Comparison of ENCODE assay signal across 31 cellular contexts in genomic region chr5:156918311-156918845, GRCh38. TPM values are rescaled to one million over a fixed set of nuclear protein-coding genes. Genes with fewer than 3 reads are reported as not detected.
DNase-seq lines count a peak whose midpoint lies in the region; ATAC-seq and TF ChIP-seq lines count a peak whose summit lies in the region.
"Had no signal": no experiment of that assay in that cellular context is flagged by ENCODE, and none has a peak within 500 bp of the region (broad histone marks: within the 10 kb centered on the region; RNA-seq: fewer than 3 reads in every experiment).

No MANE protein-coding gene starts in this region.

- H3K36me3 Mint-ChIP-seq in activated CD4-positive, alpha-beta T cell treated with anti-CD3 and anti-CD28 coated beads for 36 hours (ENCODE audit: low read depth) = peaks cover 12% of the 10 kb centered on the region
- peaks cover 54% of the 10 kb centered on the region for H3K36me3 Mint-ChIP-seq in activated T-helper 1 cell treated with anti-CD3 and anti-CD28 coated beads, Interleukin-12 subunit alpha, Interleukin-12 subunit beta, Interleukin-2, Interleukin-4 antibody, amounts not matched to agents 30 ng/mL and 10 ng/mL and 1 ng/mL, durations not matched to agents 14 hours and 24 hours and 36 hours (ENCODE audit: low read depth)
- H3K36me3 Mint-ChIP-seq in type B pancreatic cell = no peaks in the 10 kb centered on the region

- peaks cover 61% of the 10 kb centered on the region for H3K4me1 Mint-ChIP-seq in activated CD4-positive, alpha-beta T cell treated with anti-CD3 and anti-CD28 coated beads for 36 hours
- H3K4me1 Mint-ChIP-seq in activated T-helper 1 cell treated with anti-CD3 and anti-CD28 coated beads, Interleukin-12 subunit alpha, Interleukin-12 subunit beta, Interleukin-2, Interleukin-4 antibody, amounts not matched to agents 30 ng/mL and 10 ng/mL and 1 ng/mL, durations not matched to agents 14 hours and 24 hours and 36 hours (ENCODE audit: low read depth) = peaks cover 85% of the 10 kb centered on the region
- peaks cover 6% of the 10 kb centered on the region for H3K4me1 Mint-ChIP-seq in type B pancreatic cell (ENCODE audit: unreplicated experiment)

- DNase-seq in activated CD4-positive, alpha-beta T cell treated with anti-CD3 and anti-CD28 coated beads for 36 hours = no peak
- no peak for DNase-seq in activated CD4-positive, alpha-beta T cell treated with anti-CD3 and anti-CD28 coated beads, Interleukin-2, amount 50 U/mL, for 48 hours
- DNase-seq in Daoy (ENCODE audit: low read depth) (peak; percentile 6), kidney glomerular epithelial cell (lab: John Stamatoyannopoulos, UW) (peak; percentile 9), colonic mucosa (no peak), type B pancreatic cell (ENCODE audit: extremely low spot score, unreplicated experiment) (no peak), uterus (no peak)
- DNase-seq in activated T-helper 1 cell treated with anti-CD3 and anti-CD28 coated beads, Interleukin-12 subunit alpha, Interleukin-12 subunit beta, Interleukin-2, Interleukin-4 antibody, amounts not matched to agents 30 ng/mL and 10 ng/mL and 1 ng/mL, durations not matched to agents 14 hours and 24 hours and 36 hours (ENCODE audit: low spot score) = no peak
- DNase-seq: activated CD4-positive, alpha-beta T cell treated with anti-CD3 and anti-CD28 coated beads for 1 hour; activated naive CD4-positive, alpha-beta T cell treated with anti-CD3 and anti-CD28 coated beads, Interleukin-2, amount 50 U/mL, for 16 hours; effector memory CD4-positive, alpha-beta T cell; hippocampal formation; mammary epithelial cell; mucosa of descending colon; NCI-H1105; NCI-H187 treated with DMSO at 0.1 percent for 48 hours; NCI-H226; NCI-H526 treated with DMSO at 0.1 percent for 48 hours; ovary; stimulated activated naive CD4-positive, alpha-beta T cell had no signal

- no peak overlapping the region for H3K4me3 Mint-ChIP-seq in activated CD4-positive, alpha-beta T cell treated with anti-CD3 and anti-CD28 coated beads for 36 hours
- H3K4me3 Mint-ChIP-seq in activated T-helper 1 cell treated with anti-CD3 and anti-CD28 coated beads, Interleukin-12 subunit alpha, Interleukin-12 subunit beta, Interleukin-2, Interleukin-4 antibody, amounts not matched to agents 30 ng/mL and 10 ng/mL and 1 ng/mL, durations not matched to agents 14 hours and 24 hours and 36 hours = peak overlapping the region; percentile 89
- no peak overlapping the region for H3K4me3 Mint-ChIP-seq in type B pancreatic cell

- TF ChIP-seq CTCF in colonic mucosa (IDR thresholded peaks at IDR 0.05) = no peak
- no peak for TF ChIP-seq CTCF in type B pancreatic cell (conservative IDR thresholded peaks at IDR 0.05)
- TF ChIP-seq CTCF in uterus (IDR thresholded peaks at IDR 0.05) = no peak

- H3K4me3 ChIP-seq in colonic mucosa (no peak overlapping the region), uterus (no peak overlapping the region)
- H3K4me3 ChIP-seq: A549, ascending aorta, coronary artery, HAP-1, K562, mucosa of descending colon, ovary, skin epidermis, thoracic aorta had no signal

- no peaks in the 10 kb centered on the region for H3K27me3 ChIP-seq in colonic mucosa
- no peaks in the 10 kb centered on the region for H3K27me3 ChIP-seq in uterus
- H3K27me3 ChIP-seq: ascending aorta, ovary had no signal

- H3K27ac ChIP-seq in colonic mucosa (no peak overlapping the region), uterus (no peak overlapping the region)
- H3K27ac ChIP-seq: A549, ascending aorta, coronary artery, epithelial cell of prostate, ovary, skin epidermis, thoracic aorta had no signal

- peaks cover 2% of the 10 kb centered on the region for H3K9me3 Mint-ChIP-seq in activated CD4-positive, alpha-beta T cell treated with anti-CD3 and anti-CD28 coated beads for 36 hours (ENCODE audit: low read depth)
- no peaks in the 10 kb centered on the region for H3K9me3 Mint-ChIP-seq in activated T-helper 1 cell treated with anti-CD3 and anti-CD28 coated beads, Interleukin-12 subunit alpha, Interleukin-12 subunit beta, Interleukin-2, Interleukin-4 antibody, amounts not matched to agents 30 ng/mL and 10 ng/mL and 1 ng/mL, durations not matched to agents 14 hours and 24 hours and 36 hours
- no peaks in the 10 kb centered on the region for H3K9me3 Mint-ChIP-seq in type B pancreatic cell

- H3K4me1 ChIP-seq in colonic mucosa (no peaks in the 10 kb centered on the region), uterus (no peaks in the 10 kb centered on the region)
- H3K4me1 ChIP-seq: ascending aorta, HAP-1 had no signal

- CTCF ChIA-PET in activated CD4-positive, alpha-beta T cell treated with anti-CD3 and anti-CD28 coated beads for 36 hours (lab: Charles Lee) = interaction anchor here (0.7 kb wide), 1 partner anchor 9 kb away, joined by 3 read pairs; no protein-coding TSS in a partner anchor

- H3K9me3 ChIP-seq in colonic mucosa (no peaks in the 10 kb centered on the region), uterus (no peaks in the 10 kb centered on the region)
- H3K9me3 ChIP-seq: A549, ascending aorta, HAP-1, mucosa of descending colon, ovary, thoracic aorta had no signal

- H3K27ac Mint-ChIP-seq in activated CD4-positive, alpha-beta T cell treated with anti-CD3 and anti-CD28 coated beads for 36 hours = peak overlapping the region; percentile 56
- H3K27ac Mint-ChIP-seq in activated T-helper 1 cell treated with anti-CD3 and anti-CD28 coated beads, Interleukin-12 subunit alpha, Interleukin-12 subunit beta, Interleukin-2, Interleukin-4 antibody, amounts not matched to agents 30 ng/mL and 10 ng/mL and 1 ng/mL, durations not matched to agents 14 hours and 24 hours and 36 hours = peak overlapping the region; percentile 99
- H3K27ac Mint-ChIP-seq in type B pancreatic cell = no peak overlapping the region

- no peak overlapping the region for H3K9ac ChIP-seq in colonic mucosa (ENCODE audit: low read depth in 2 of 2, low read length in 2 of 2)

- ATAC-seq in activated CD4-positive, alpha-beta T cell treated with anti-CD3 and anti-CD28 coated beads for 36 hours = no peak
- ATAC-seq: A549, K562, mucosa of descending colon, Right ventricle myocardium inferior, SK-N-SH treated with all-trans-retinoic acid at 6 μM for 48 hours had no signal

- POLR2A ChIA-PET in activated CD4-positive, alpha-beta T cell treated with anti-CD3 and anti-CD28 coated beads for 36 hours (lab: Charles Lee) = no interaction called here

- H3K27me3 Mint-ChIP-seq in activated CD4-positive, alpha-beta T cell treated with anti-CD3 and anti-CD28 coated beads for 36 hours = no peaks in the 10 kb centered on the region
- H3K27me3 Mint-ChIP-seq in activated T-helper 1 cell treated with anti-CD3 and anti-CD28 coated beads, Interleukin-12 subunit alpha, Interleukin-12 subunit beta, Interleukin-2, Interleukin-4 antibody, amounts not matched to agents 30 ng/mL and 10 ng/mL and 1 ng/mL, durations not matched to agents 14 hours and 24 hours and 36 hours (ENCODE audit: insufficient read depth) = no peaks in the 10 kb centered on the region
- H3K27me3 Mint-ChIP-seq in type B pancreatic cell = no peaks in the 10 kb centered on the region

- no peaks in the 10 kb centered on the region for H3K36me3 ChIP-seq in colonic mucosa
- no peaks in the 10 kb centered on the region for H3K36me3 ChIP-seq in uterus
- H3K36me3 ChIP-seq: ascending aorta, HAP-1, ovary, thoracic aorta had no signal

- TF ChIP-seq POLR2A in uterus (IDR thresholded peaks at IDR 0.05) = no peak

- intact Hi-C loops in activated CD4-positive, alpha-beta T cell treated with anti-CD3 and anti-CD28 coated beads for 36 hours (cut with DNase I, micrococcal nuclease) = no loop called here
- intact Hi-C loops in activated T-helper 1 cell treated with anti-CD3 and anti-CD28 coated beads, Interleukin-12 subunit alpha, Interleukin-12 subunit beta, Interleukin-2, Interleukin-4 antibody, amounts not matched to agents 30 ng/mL and 10 ng/mL and 1 ng/mL, durations not matched to agents 14 hours and 24 hours and 36 hours (cut with micrococcal nuclease) = loop anchor here (1.0 to 5.0 kb wide), 2 partner anchors 8 to 46 kb away; no protein-coding TSS in a partner anchor
- intact Hi-C loops in colonic mucosa (cut with DNase I) = no loop called here
- intact Hi-C loops in uterus (cut with DNase I; ENCODE audit: low total_unique reads) = no loop called here

RNA-seq across cellular contexts. Expression of gene TIMD4, which starts 44.6 kb away (rescaled TPM):
- total RNA-seq in activated CD4-positive, alpha-beta T cell treated with anti-CD3 and anti-CD28 coated beads for 36 hours = 1 to 10 TPM; 2.3 to 3.5 TPM
- total RNA-seq in Daoy (2014; rRNA removed; shearing (Covaris generic)) = not detected in 2 replicates
- total RNA-seq in activated T-helper 1 cell treated with anti-CD3 and anti-CD28 coated beads, Interleukin-12 subunit alpha, Interleukin-12 subunit beta, Interleukin-2, Interleukin-4 antibody, amounts not matched to agents 30 ng/mL and 10 ng/mL and 1 ng/mL, durations not matched to agents 14 hours and 24 hours and 36 hours = 24.5 and 27.3 TPM in 2 replicates
- total RNA-seq in colonic mucosa (1 to 10 TPM in 1 of 2 donors, under 1 TPM in 1; 0.42 to 2.8 TPM), type B pancreatic cell (ENCODE audit: low replicate concordance) (not detected in 2 replicates), uterus (1 to 10 TPM in 1 of 4 donors, not detected in 3; 1.0 TPM)
- total RNA-seq: K562, mammary epithelial cell, MCF 10A, ovary had no signal

Comparison
In these comparisons a context has a peak if more than half of its experiments do, and no peak if none do; other contexts are left out.
1. DNase-seq: peak in Daoy (single experiment) and kidney glomerular epithelial cell (single experiment); none in activated CD4-positive, alpha-beta T cell treated with anti-CD3 and anti-CD28 coated beads for 36 hours (single experiment), activated CD4-positive, alpha-beta T cell treated with anti-CD3 and anti-CD28 coated beads, Interleukin-2, amount 50 U/mL, for 48 hours (0 of 2), activated T-helper 1 cell treated with anti-CD3 and anti-CD28 coated beads, Interleukin-12 subunit alpha, Interleukin-12 subunit beta, Interleukin-2, Interleukin-4 antibody, amounts not matched to agents 30 ng/mL and 10 ng/mL and 1 ng/mL, durations not matched to agents 14 hours and 24 hours and 36 hours (single experiment), colonic mucosa (single experiment), type B pancreatic cell (single experiment) and uterus (0 of 2).